ENCODE assay signal across 8 cellular contexts in the genomic region with DNA sequence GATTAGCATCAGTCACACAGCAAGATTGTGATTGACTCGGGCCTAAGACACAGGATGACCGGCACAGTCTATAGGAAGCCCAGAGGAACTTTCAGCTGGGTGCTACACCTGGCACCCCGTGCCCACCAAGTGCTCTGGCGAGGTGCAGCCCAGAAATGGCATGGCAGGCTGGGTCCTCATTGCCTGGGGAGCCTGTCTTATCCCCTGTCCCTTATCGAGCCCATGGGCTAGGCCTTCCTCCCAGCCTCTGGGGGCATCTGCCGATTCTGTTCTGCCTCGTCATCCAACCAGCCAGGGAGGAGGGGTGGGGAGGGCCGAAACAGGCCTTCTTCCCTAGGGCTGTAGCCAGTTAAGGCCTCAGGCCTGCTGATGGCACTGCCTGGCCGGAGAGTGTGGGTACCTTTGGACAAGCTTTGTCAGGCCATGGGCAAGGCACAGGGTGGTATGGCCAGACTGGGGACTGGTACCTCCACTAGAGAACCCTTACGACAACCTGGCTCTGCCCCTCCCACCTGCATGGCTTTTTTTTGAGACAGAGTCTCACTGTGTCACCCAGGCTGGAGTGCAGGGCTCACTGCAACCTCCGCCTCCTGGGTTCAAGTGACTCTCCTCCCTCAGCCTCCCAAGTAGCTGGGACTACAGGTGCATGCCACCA. TPM values are rescaled to one million over a fixed set of nuclear protein-coding genes. Genes with fewer than 3 reads are reported as not detected.
DNase-seq lines count a peak whose midpoint lies in the region; ATAC-seq, FAIRE-seq and TF ChIP-seq lines count a peak whose summit lies in the region.

No MANE protein-coding gene starts in this region.

- H3K79me2 ChIP-seq in HepG2 (ENCODE audit: insufficient read depth, low read length), result peaks cover 14% of the 10 kb centered on the region

- H3K36me3 ChIP-seq in heart right ventricle (peaks cover 0 to 35% (median 7%) of the 10 kb centered on the region in 9 donors), right atrium auricular region (peaks cover 12% of the 10 kb centered on the region), HepG2 (replicated peaks in 1 of 2; ENCODE audit: control insufficient read depth in 1 of 2, insufficient read depth in 2 of 2, low read length in 2 of 2) (peaks cover 6 to 14% of the 10 kb centered on the region in 2 experiments; a peak in 3 of 5 replicates), urinary bladder (ENCODE audit: insufficient read depth) (peaks cover 1% of the 10 kb centered on the region)

- ATAC-seq in heart right ventricle (no peak), HepG2 (no peak), HG02610 (IDR thresholded peaks at IDR 0.05; ENCODE audit: unreplicated experiment) (no peak)

- H3K27me3 ChIP-seq in heart right ventricle, result no peaks in the 10 kb centered on the region
- no peaks in the 10 kb centered on the region for H3K27me3 ChIP-seq in right atrium auricular region
- peaks cover 0 to 9% of the 10 kb centered on the region in 2 experiments; a peak in 1 of 5 replicates for H3K27me3 ChIP-seq in HepG2 (ENCODE audit: control insufficient read depth in 1 of 2, insufficient read depth in 2 of 2, low read length in 2 of 2)

- no peaks in the 10 kb centered on the region for H4K20me1 ChIP-seq in HepG2 (ENCODE audit: insufficient read depth, low read length)

- WGBS in heart right ventricle, 2 donors, result 80 to 84% methylated on average over 11 of the region's 11 CpGs
- WGBS in HepG2 (ENCODE audit: low lambda C conversion rate), result 97% methylated on average over 4 of the region's 11 CpGs
- 75% methylated on average over 11 of the region's 11 CpGs for WGBS in urinary bladder

- H2AFZ ChIP-seq in HepG2 (ENCODE audit: low read length), result no peak overlapping the region

- TF ChIP-seq EP300 in HepG2 (IDR thresholded peaks at IDR 0.05; ENCODE audit: low read depth in 2 of 2, low read length in 2 of 2) (no peak), HepG2 (CRISPR knock-in tag; IDR thresholded peaks at IDR 0.05; ENCODE audit: borderline replicate concordance) (no peak)

- H3K4me1 ChIP-seq in heart right ventricle (peaks cover 16 to 72% (median 46%) of the 10 kb centered on the region in 9 donors), right atrium auricular region (peaks cover 0 to 39% of the 10 kb centered on the region in 2 donors), HepG2 (ENCODE audit: insufficient read depth, low read length) (peaks cover 43% of the 10 kb centered on the region), urinary bladder (ENCODE audit: insufficient read depth) (peaks cover 2% of the 10 kb centered on the region)

- no peak for TF ChIP-seq RAD21 in HepG2 (CRISPR knock-in tag; IDR thresholded peaks at IDR 0.05)

- FAIRE-seq in HepG2 (lab: Jason Lieb, UNC), result no peak

- peak overlapping the region; percentile 95 for H3K4me2 ChIP-seq in HepG2 (ENCODE audit: low read depth, low read length)

- intact Hi-C loops in heart right ventricle (cut with DNase I) (loop anchor here in 1 of 10 donors (2.0 kb wide), 1 partner anchor 69 kb away; a partner anchor contains a TSS), HepG2 (cut with micrococcal nuclease; ENCODE audit: unreplicated experiment) (no loop called here)

- TF ChIP-seq CTCF in heart right ventricle (IDR thresholded peaks at IDR 0.05) (no peak), right atrium auricular region (IDR thresholded peaks at IDR 0.05) (no peak), HepG2 (CRISPR knock-in tag; IDR thresholded peaks at IDR 0.05) (no peak)

- TF ChIP-seq POLR2A in HepG2 (IDR thresholded peaks at IDR 0.05; ENCODE audit: insufficient read depth in 1 of 2, low read depth in 2 of 2, low read length in 2 of 2), result no peak

- H3K9me3 ChIP-seq in heart right ventricle (no peaks in the 10 kb centered on the region), right atrium auricular region (no peaks in the 10 kb centered on the region), HepG2 (ENCODE audit: low read length) (no peaks in the 10 kb centered on the region)

- CTCF ChIA-PET in HepG2 (lab: Yijun Ruan, JAX; ENCODE audit: low intra/inter-chr PET ratio, low total read pairs), result no interaction called here

- H3K27ac ChIP-seq in heart right ventricle (peak overlapping the region in 3 of 10 donors; percentile 89 to 96 (median 92)), right atrium auricular region (peak overlapping the region in 1 of 2 donors; percentile 88), HepG2 (ENCODE audit: extremely low read length, insufficient read depth, low read length) (no peak overlapping the region), urinary bladder (ENCODE audit: low read depth) (no peak overlapping the region)

- POLR2A ChIA-PET in HepG2 (lab: Yijun Ruan, JAX), result interaction anchor here (1.1 to 2.4 kb wide), 5 partner anchors 16 to 45 kb away, joined by 3 to 19 read pairs (median 4); no protein-coding TSS in a partner anchor

- DNase-seq in heart right ventricle (peak in 1 of 2 donors; percentile 5), right atrium auricular region (ENCODE audit: low spot score) (no peak), HepG2 (ENCODE audit: low spot score) (no peak), NCI-H526 (lab: John Stamatoyannopoulos, UW) (no peak), NCI-H69 (lab: John Stamatoyannopoulos, UW) (no peak)
- peak; percentile 80 for DNase-seq in activated CD8-positive, alpha-beta memory T cell treated with anti-CD3 and anti-CD28 coated beads, Interleukin-2, amount 50 U/mL, for 48 hours

- no TSS peak for BruUV-seq in HepG2 (replicated peaks; lab: Mats Ljungman, UMichigan)

- H3K9ac ChIP-seq in HepG2 (ENCODE audit: insufficient read depth, low read depth, low read length), result peak overlapping the region; percentile 96; the same call in 1 of the 2 replicates

- in situ Hi-C loops in HepG2 (cut with HindIII; ENCODE audit: extremely low pct_ligation_motif_present, low pct_unique_long_range_greater_than_20kb), result no loop called here

- peak overlapping the region in 6 of 10 donors; percentile 75 to 99 (median 93) for H3K4me3 ChIP-seq in heart right ventricle
- H3K4me3 ChIP-seq in right atrium auricular region, result peak overlapping the region in 1 of 2 donors; percentile 88
- H3K4me3 ChIP-seq in HepG2 (replicated peaks in 1 of 3; ENCODE audit: insufficient read depth in 1 of 3, low read depth in 2 of 3, low read length in 3 of 3), result peak overlapping the region; percentile 69 to 87 (median 76); a peak in 4 of 6 replicates
- peak overlapping the region; percentile 2 for H3K4me3 ChIP-seq in urinary bladder (ENCODE audit: low read depth, low read length)

RNA-seq across cellular contexts. Expression of a gene that starts 1.6 kb away (rescaled TPM):
- total RNA-seq in heart right ventricle (10 to 100 TPM; 11.8 to 21.2 (median 15.2) TPM), right atrium auricular region (10 to 100 TPM in 1 of 2 donors, 1 to 10 TPM in 1; 9.9 to 14.1 TPM), HepG2 (2016; rRNA removed; fragmentation: Illumina TruSeq; extraction: Trizol) (16.1 and 19.9 TPM in 2 replicates), urinary bladder (13.4 TPM)
- polyA plus RNA-seq in heart right ventricle (10 to 100 TPM in 1 of 2 donors, 1 to 10 TPM in 1; 6.7 to 22.9 TPM), HepG2 (2011; rRNA removed) (13.2 and 17.4 TPM in 2 replicates), urinary bladder (27.7 TPM)
- 21.2 and 25.1 TPM in 2 replicates for total RNA-seq in HepG2 (2016; cell fraction: cytosol; rRNA removed; fragmentation: Illumina TruSeq; extraction: Trizol; ENCODE audit: low read depth)
- total RNA-seq in HepG2 (2016; cell fraction: insoluble cytoplasmic fraction; rRNA removed; fragmentation: Illumina TruSeq; extraction: Trizol), result 15.7 and 20.8 TPM in 2 replicates
- total RNA-seq in HepG2 (2016; cell fraction: membrane; rRNA removed; fragmentation: Illumina TruSeq; extraction: Trizol), result 43.3 and 44.5 TPM in 2 replicates
- 15.6 TPM in 2 replicates for total RNA-seq in HepG2 (2016; cell fraction: nucleus; rRNA removed; fragmentation: Illumina TruSeq; extraction: Trizol)
- polyA plus RNA-seq in HepG2 (2011; cell fraction: cytosol; rRNA removed), result 16.2 and 19.6 TPM in 2 replicates
- polyA plus RNA-seq in HepG2 (2011; cell fraction: nucleus; rRNA removed), result 21.6 and 24.6 TPM in 2 replicates
- 16.7 and 17.5 TPM in 2 replicates for polyA plus RNA-seq in HepG2 (2012)
- 36.3 and 37.2 TPM in 2 replicates for polyA plus RNA-seq in HepG2 (2016; cell fraction: cytosol; fragmentation: Illumina TruSeq; extraction: Trizol; ENCODE audit: low read depth)
- polyA plus RNA-seq in HepG2 (2016; cell fraction: insoluble cytoplasmic fraction; fragmentation: Illumina TruSeq; extraction: Trizol; ENCODE audit: low read depth), result 20.6 and 21.6 TPM in 2 replicates
- polyA plus RNA-seq in HepG2 (2016; cell fraction: membrane; fragmentation: Illumina TruSeq; extraction: Trizol; ENCODE audit: low read depth), result 45.6 and 48.4 TPM in 2 replicates
- polyA plus RNA-seq in HepG2 (2016; cell fraction: nucleus; fragmentation: Illumina TruSeq; extraction: Trizol; ENCODE audit: insufficient read depth, low read depth), result 22.8 and 26.4 TPM in 2 replicates
- polyA minus RNA-seq in HepG2 (2011; rRNA and poly(A)+ RNA removed; ENCODE audit: low replicate concordance), result 11.2 and 22.9 TPM in 2 replicates
- polyA minus RNA-seq in HepG2 (2011; cell fraction: cytosol; rRNA and poly(A)+ RNA removed), result 13.6 and 15.1 TPM in 2 replicates
- polyA minus RNA-seq in HepG2 (2011; cell fraction: nucleus; rRNA and poly(A)+ RNA removed), result 19.2 and 24.9 TPM in 2 replicates

RNA-seq across cellular contexts. Expression of a gene that starts 18.6 kb away (rescaled TPM):
- total RNA-seq in heart right ventricle (1 to 10 TPM in 9 of 10 donors, under 1 TPM in 1; 0.97 to 2.9 (median 1.9) TPM), right atrium auricular region (1 to 10 TPM in 1 of 2 donors, under 1 TPM in 1; 0.90 to 1.1 TPM), HepG2 (2016; rRNA removed; fragmentation: Illumina TruSeq; extraction: Trizol) (3.9 and 5.0 TPM in 2 replicates), urinary bladder (0.58 TPM)
- polyA plus RNA-seq in heart right ventricle (1 to 10 TPM; 1.8 to 2.7 TPM), HepG2 (2011; rRNA removed) (4.8 and 6.7 TPM in 2 replicates), urinary bladder (2.4 TPM)
- total RNA-seq in HepG2 (2016; cell fraction: cytosol; rRNA removed; fragmentation: Illumina TruSeq; extraction: Trizol; ENCODE audit: low read depth), result 16.0 and 17.8 TPM in 2 replicates
- total RNA-seq in HepG2 (2016; cell fraction: insoluble cytoplasmic fraction; rRNA removed; fragmentation: Illumina TruSeq; extraction: Trizol), result 3.2 and 5.8 TPM in 2 replicates
- total RNA-seq in HepG2 (2016; cell fraction: membrane; rRNA removed; fragmentation: Illumina TruSeq; extraction: Trizol), result 13.3 and 19.1 TPM in 2 replicates
- 2.0 and 2.5 TPM in 2 replicates for total RNA-seq in HepG2 (2016; cell fraction: nucleus; rRNA removed; fragmentation: Illumina TruSeq; extraction: Trizol)
- polyA plus RNA-seq in HepG2 (2011; cell fraction: cytosol; rRNA removed), result 6.4 and 16.7 TPM in 2 replicates
- 14.7 and 21.3 TPM in 2 replicates for polyA plus RNA-seq in HepG2 (2011; cell fraction: nucleus; rRNA removed)
- 1.5 and 3.1 TPM in 2 replicates for polyA plus RNA-seq in HepG2 (2012)
- 20.2 and 21.6 TPM in 2 replicates for polyA plus RNA-seq in HepG2 (2016; cell fraction: cytosol; fragmentation: Illumina TruSeq; extraction: Trizol; ENCODE audit: low read depth)
- 4.9 and 5.8 TPM in 2 replicates for polyA plus RNA-seq in HepG2 (2016; cell fraction: insoluble cytoplasmic fraction; fragmentation: Illumina TruSeq; extraction: Trizol; ENCODE audit: low read depth)
- polyA plus RNA-seq in HepG2 (2016; cell fraction: membrane; fragmentation: Illumina TruSeq; extraction: Trizol; ENCODE audit: low read depth), result 16.9 and 17.7 TPM in 2 replicates
- 5.8 and 6.9 TPM in 2 replicates for polyA plus RNA-seq in HepG2 (2016; cell fraction: nucleus; fragmentation: Illumina TruSeq; extraction: Trizol; ENCODE audit: insufficient read depth, low read depth)
- polyA minus RNA-seq in HepG2 (2011; rRNA and poly(A)+ RNA removed; ENCODE audit: low replicate concordance), result 0.94 and 6.4 TPM in 2 replicates
- polyA minus RNA-seq in HepG2 (2011; cell fraction: cytosol; rRNA and poly(A)+ RNA removed), result 3.2 and 5.0 TPM in 2 replicates
- polyA minus RNA-seq in HepG2 (2011; cell fraction: nucleus; rRNA and poly(A)+ RNA removed), result 1.1 and 1.4 TPM in 2 replicates

RNA-seq across cellular contexts. Expression of a gene that starts 18.7 kb away (rescaled TPM):
- under 1 TPM in 1 of 10 donors, not detected in 9; 0.25 TPM for total RNA-seq in heart right ventricle
- polyA plus RNA-seq in heart right ventricle, result under 1 TPM; 0.28 to 0.37 TPM
- total RNA-seq in right atrium auricular region, result under 1 TPM in 1 of 2 donors, not detected in 1; 0.43 TPM
- 1.3 and 3.0 TPM in 2 replicates for total RNA-seq in HepG2 (2016; rRNA removed; fragmentation: Illumina TruSeq; extraction: Trizol)
- 1.9 and 3.1 TPM in 2 replicates for total RNA-seq in HepG2 (2016; cell fraction: cytosol; rRNA removed; fragmentation: Illumina TruSeq; extraction: Trizol; ENCODE audit: low read depth)
- 1.4 and 3.6 TPM in 2 replicates for total RNA-seq in HepG2 (2016; cell fraction: insoluble cytoplasmic fraction; rRNA removed; fragmentation: Illumina TruSeq; extraction: Trizol)
- total RNA-seq in HepG2 (2016; cell fraction: membrane; rRNA removed; fragmentation: Illumina TruSeq; extraction: Trizol), result 2.4 and 3.3 TPM in 2 replicates
- 2.3 and 3.0 TPM in 2 replicates for total RNA-seq in HepG2 (2016; cell fraction: nucleus; rRNA removed; fragmentation: Illumina TruSeq; extraction: Trizol)
- 2.5 and 3.1 TPM in 2 replicates for polyA plus RNA-seq in HepG2 (2011; rRNA removed)
- polyA plus RNA-seq in HepG2 (2011; cell fraction: cytosol; rRNA removed), result 1.5 and 3.0 TPM in 2 replicates
- polyA plus RNA-seq in HepG2 (2011; cell fraction: nucleus; rRNA removed), result 27.2 and 32.3 TPM in 2 replicates
- polyA plus RNA-seq in HepG2 (2012), result 3.6 and 10.3 TPM in 2 replicates
- polyA plus RNA-seq in HepG2 (2016; cell fraction: cytosol; fragmentation: Illumina TruSeq; extraction: Trizol; ENCODE audit: low read depth), result 3.7 and 5.9 TPM in 2 replicates
- 1.6 and 2.3 TPM in 2 replicates for polyA plus RNA-seq in HepG2 (2016; cell fraction: insoluble cytoplasmic fraction; fragmentation: Illumina TruSeq; extraction: Trizol; ENCODE audit: low read depth)
- 3.4 and 5.0 TPM in 2 replicates for polyA plus RNA-seq in HepG2 (2016; cell fraction: membrane; fragmentation: Illumina TruSeq; extraction: Trizol; ENCODE audit: low read depth)
- polyA plus RNA-seq in HepG2 (2016; cell fraction: nucleus; fragmentation: Illumina TruSeq; extraction: Trizol; ENCODE audit: insufficient read depth, low read depth), result 6.6 and 9.9 TPM in 2 replicates
- polyA minus RNA-seq in HepG2 (2011; rRNA and poly(A)+ RNA removed; ENCODE audit: low replicate concordance), result 2.5 and 2.6 TPM in 2 replicates
- polyA minus RNA-seq in HepG2 (2011; cell fraction: cytosol; rRNA and poly(A)+ RNA removed), result 0.30 and 1.2 TPM in 2 replicates
- polyA minus RNA-seq in HepG2 (2011; cell fraction: nucleus; rRNA and poly(A)+ RNA removed), result 1.0 and 1.7 TPM in 2 replicates
- total RNA-seq in urinary bladder, result not detected
- 1.1 TPM for polyA plus RNA-seq in urinary bladder

RNA-seq across cellular contexts. Expression of a gene that starts 27.6 kb away (rescaled TPM):
- total RNA-seq in heart right ventricle, result not detected
- polyA plus RNA-seq in heart right ventricle, result not detected
- not detected for total RNA-seq in right atrium auricular region
- not detected in 2 replicates for total RNA-seq in HepG2 (2016; rRNA removed; fragmentation: Illumina TruSeq; extraction: Trizol)
- total RNA-seq in HepG2 (2016; cell fraction: cytosol; rRNA removed; fragmentation: Illumina TruSeq; extraction: Trizol; ENCODE audit: low read depth), result not detected in 2 replicates
- total RNA-seq in HepG2 (2016; cell fraction: insoluble cytoplasmic fraction; rRNA removed; fragmentation: Illumina TruSeq; extraction: Trizol), result not detected in 2 replicates
- total RNA-seq in HepG2 (2016; cell fraction: membrane; rRNA removed; fragmentation: Illumina TruSeq; extraction: Trizol), result not detected in 2 replicates
- not detected in 2 replicates for total RNA-seq in HepG2 (2016; cell fraction: nucleus; rRNA removed; fragmentation: Illumina TruSeq; extraction: Trizol)
- polyA plus RNA-seq in HepG2 (2011; rRNA removed), result not detected in 2 replicates
- not detected in 2 replicates for polyA plus RNA-seq in HepG2 (2011; cell fraction: cytosol; rRNA removed)
- polyA plus RNA-seq in HepG2 (2011; cell fraction: nucleus; rRNA removed), result not detected in 2 replicates
- polyA plus RNA-seq in HepG2 (2012), result not detected in 2 replicates
- not detected in 2 replicates for polyA plus RNA-seq in HepG2 (2016; cell fraction: cytosol; fragmentation: Illumina TruSeq; extraction: Trizol; ENCODE audit: low read depth)
- not detected in 2 replicates for polyA plus RNA-seq in HepG2 (2016; cell fraction: insoluble cytoplasmic fraction; fragmentation: Illumina TruSeq; extraction: Trizol; ENCODE audit: low read depth)
- polyA plus RNA-seq in HepG2 (2016; cell fraction: membrane; fragmentation: Illumina TruSeq; extraction: Trizol; ENCODE audit: low read depth), result not detected in 2 replicates
- polyA plus RNA-seq in HepG2 (2016; cell fraction: nucleus; fragmentation: Illumina TruSeq; extraction: Trizol; ENCODE audit: insufficient read depth, low read depth), result not detected in 2 replicates
- polyA minus RNA-seq in HepG2 (2011; rRNA and poly(A)+ RNA removed; ENCODE audit: low replicate concordance), result not detected in 2 replicates
- not detected in 2 replicates for polyA minus RNA-seq in HepG2 (2011; cell fraction: cytosol; rRNA and poly(A)+ RNA removed)
- polyA minus RNA-seq in HepG2 (2011; cell fraction: nucleus; rRNA and poly(A)+ RNA removed), result not detected in 2 replicates
- total RNA-seq in urinary bladder, result not detected
- polyA plus RNA-seq in urinary bladder, result not detected

RNA-seq across cellular contexts. Expression of a gene that starts 43.8 kb away (rescaled TPM):
- total RNA-seq in heart right ventricle (under 1 TPM in 1 of 10 donors, not detected in 9; 0.12 TPM), right atrium auricular region (not detected), HepG2 (2016; rRNA removed; fragmentation: Illumina TruSeq; extraction: Trizol) (0.20 TPM in 1 of 2 replicates, not detected in the other), urinary bladder (not detected)
- polyA plus RNA-seq in heart right ventricle (not detected), HepG2 (2011; rRNA removed) (0.03 TPM in 2 replicates), urinary bladder (0.04 TPM)
- not detected in 2 replicates for total RNA-seq in HepG2 (2016; cell fraction: cytosol; rRNA removed; fragmentation: Illumina TruSeq; extraction: Trizol; ENCODE audit: low read depth)
- total RNA-seq in HepG2 (2016; cell fraction: insoluble cytoplasmic fraction; rRNA removed; fragmentation: Illumina TruSeq; extraction: Trizol), result not detected in 2 replicates
- not detected in 2 replicates for total RNA-seq in HepG2 (2016; cell fraction: membrane; rRNA removed; fragmentation: Illumina TruSeq; extraction: Trizol)
- not detected in 2 replicates for total RNA-seq in HepG2 (2016; cell fraction: nucleus; rRNA removed; fragmentation: Illumina TruSeq; extraction: Trizol)
- 0.03 TPM in 1 of 2 replicates, not detected in the other for polyA plus RNA-seq in HepG2 (2011; cell fraction: cytosol; rRNA removed)
- polyA plus RNA-seq in HepG2 (2011; cell fraction: nucleus; rRNA removed), result 0.21 and 0.24 TPM in 2 replicates
- polyA plus RNA-seq in HepG2 (2012), result not detected in 2 replicates
- not detected in 2 replicates for polyA plus RNA-seq in HepG2 (2016; cell fraction: cytosol; fragmentation: Illumina TruSeq; extraction: Trizol; ENCODE audit: low read depth)
- polyA plus RNA-seq in HepG2 (2016; cell fraction: insoluble cytoplasmic fraction; fragmentation: Illumina TruSeq; extraction: Trizol; ENCODE audit: low read depth), result not detected in 2 replicates
- polyA plus RNA-seq in HepG2 (2016; cell fraction: membrane; fragmentation: Illumina TruSeq; extraction: Trizol; ENCODE audit: low read depth), result not detected in 2 replicates
- not detected in 2 replicates for polyA plus RNA-seq in HepG2 (2016; cell fraction: nucleus; fragmentation: Illumina TruSeq; extraction: Trizol; ENCODE audit: insufficient read depth, low read depth)
- not detected in 2 replicates for polyA minus RNA-seq in HepG2 (2011; rRNA and poly(A)+ RNA removed; ENCODE audit: low replicate concordance)
- polyA minus RNA-seq in HepG2 (2011; cell fraction: cytosol; rRNA and poly(A)+ RNA removed), result 1.4 TPM in 1 of 2 replicates, not detected in the other
- not detected in 2 replicates for polyA minus RNA-seq in HepG2 (2011; cell fraction: nucleus; rRNA and poly(A)+ RNA removed)
